ENCODE assay signal across 1 cellular context in genomic region chrY:19541485-19542306, GRCh38.
TF ChIP-seq lines count a peak whose summit lies in the region.

No MANE protein-coding gene starts in this region.

TF ChIP-seq in SK-N-SH, 30 proteins besides CTCF, POLR2A, EP300 and RAD21 (continued from another document):
- TF ChIP-seq, protein P1, sequence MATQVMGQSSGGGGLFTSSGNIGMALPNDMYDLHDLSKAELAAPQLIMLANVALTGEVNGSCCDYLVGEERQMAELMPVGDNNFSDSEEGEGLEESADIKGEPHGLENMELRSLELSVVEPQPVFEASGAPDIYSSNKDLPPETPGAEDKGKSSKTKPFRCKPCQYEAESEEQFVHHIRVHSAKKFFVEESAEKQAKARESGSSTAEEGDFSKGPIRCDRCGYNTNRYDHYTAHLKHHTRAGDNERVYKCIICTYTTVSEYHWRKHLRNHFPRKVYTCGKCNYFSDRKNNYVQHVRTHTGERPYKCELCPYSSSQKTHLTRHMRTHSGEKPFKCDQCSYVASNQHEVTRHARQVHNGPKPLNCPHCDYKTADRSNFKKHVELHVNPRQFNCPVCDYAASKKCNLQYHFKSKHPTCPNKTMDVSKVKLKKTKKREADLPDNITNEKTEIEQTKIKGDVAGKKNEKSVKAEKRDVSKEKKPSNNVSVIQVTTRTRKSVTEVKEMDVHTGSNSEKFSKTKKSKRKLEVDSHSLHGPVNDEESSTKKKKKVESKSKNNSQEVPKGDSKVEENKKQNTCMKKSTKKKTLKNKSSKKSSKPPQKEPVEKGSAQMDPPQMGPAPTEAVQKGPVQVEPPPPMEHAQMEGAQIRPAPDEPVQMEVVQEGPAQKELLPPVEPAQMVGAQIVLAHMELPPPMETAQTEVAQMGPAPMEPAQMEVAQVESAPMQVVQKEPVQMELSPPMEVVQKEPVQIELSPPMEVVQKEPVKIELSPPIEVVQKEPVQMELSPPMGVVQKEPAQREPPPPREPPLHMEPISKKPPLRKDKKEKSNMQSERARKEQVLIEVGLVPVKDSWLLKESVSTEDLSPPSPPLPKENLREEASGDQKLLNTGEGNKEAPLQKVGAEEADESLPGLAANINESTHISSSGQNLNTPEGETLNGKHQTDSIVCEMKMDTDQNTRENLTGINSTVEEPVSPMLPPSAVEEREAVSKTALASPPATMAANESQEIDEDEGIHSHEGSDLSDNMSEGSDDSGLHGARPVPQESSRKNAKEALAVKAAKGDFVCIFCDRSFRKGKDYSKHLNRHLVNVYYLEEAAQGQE (IDR thresholded peaks at IDR 0.05; ENCODE audit: low read depth, low read length), result no peak
- no peak for TF ChIP-seq EZH2phosphoT487 (IDR thresholded peaks at IDR 0.05; ENCODE audit: borderline replicate concordance, low read depth)
- no peak for TF ChIP-seq USF2 (IDR thresholded peaks at IDR 0.05; ENCODE audit: borderline replicate concordance, low read depth, low read length)
- TF ChIP-seq TCF12 (IDR thresholded peaks at IDR 0.05), result no peak
- TF ChIP-seq FOXM1 (IDR thresholded peaks at IDR 0.05; ENCODE audit: low read depth), result no peak
- no peak for TF ChIP-seq YY1 (IDR thresholded peaks at IDR 0.05; ENCODE audit: low read depth)
- TF ChIP-seq RXRA (IDR thresholded peaks at IDR 0.05; ENCODE audit: borderline replicate concordance, low read depth), result no peak
